Comparison of ENCODE assay signal across 32 cellular contexts in genomic region chr12:63865448-63865847, GRCh38. TPM values are rescaled to one million over a fixed set of nuclear protein-coding genes. Genes with fewer than 3 reads are reported as not detected.
"Had no signal": no experiment of that assay in that cellular context is flagged by ENCODE, and none has a peak within 500 bp of the region (broad histone marks: within the 10 kb centered on the region; RNA-seq: fewer than 3 reads in every experiment).

No MANE protein-coding gene starts in this region.

- H3K9me3 ChIP-seq: adrenal gland, body of pancreas had no signal

- H3K27me3 ChIP-seq: adrenal gland, body of pancreas had no signal

- H3K4me1 Mint-ChIP-seq: activated CD4-positive, alpha-beta T cell treated with anti-CD3 and anti-CD28 coated beads for 36 hours; activated CD4-positive, alpha-beta T cell treated with anti-CD3 and anti-CD28 coated beads, Interleukin-2, amount 10 ng/mL, durations not matched to agents 24 days and 14 days; activated CD8-positive, alpha-beta memory T cell treated with anti-CD3 and anti-CD28 coated beads, Interleukin-2, amount 10 ng/mL, durations not matched to agents 7 days and 5 days; activated naive CD4-positive, alpha-beta T cell treated with anti-CD3 and anti-CD28 coated beads, Interleukin-2, amount 50 U/mL, for 24 hours; activated naive CD8-positive, alpha-beta T cell treated with anti-CD3 and anti-CD28 coated beads for 36 hours; activated naive CD8-positive, alpha-beta T cell treated with anti-CD3 and anti-CD28 coated beads, Interleukin-2, amount 50 U/mL, for 24 hours had no signal

- H3K27ac Mint-ChIP-seq: activated CD4-positive, alpha-beta memory T cell treated with anti-CD3 and anti-CD28 coated beads for 36 hours; activated CD4-positive, alpha-beta T cell treated with anti-CD3 and anti-CD28 coated beads for 36 hours; activated CD4-positive, alpha-beta T cell treated with anti-CD3 and anti-CD28 coated beads, Interleukin-2, amount 10 ng/mL, durations not matched to agents 24 days and 14 days; activated CD8-positive, alpha-beta memory T cell treated with anti-CD3 and anti-CD28 coated beads, Interleukin-2, amount 10 ng/mL, durations not matched to agents 7 days and 5 days; activated CD8-positive, alpha-beta T cell treated with anti-CD3 and anti-CD28 coated beads, Interleukin-2, amount 10 ng/mL, durations not matched to agents 7 days and 5 days; activated naive CD4-positive, alpha-beta T cell treated with anti-CD3 and anti-CD28 coated beads for 36 hours; activated naive CD4-positive, alpha-beta T cell treated with anti-CD3 and anti-CD28 coated beads, Interleukin-2, amount 50 U/mL, for 24 hours; activated naive CD8-positive, alpha-beta T cell treated with anti-CD3 and anti-CD28 coated beads for 36 hours; activated naive CD8-positive, alpha-beta T cell treated with anti-CD3 and anti-CD28 coated beads, Interleukin-2, amount 50 U/mL, for 24 hours; activated T-helper 1 cell treated with anti-CD3 and anti-CD28 coated beads, Interleukin-12 subunit alpha, Interleukin-12 subunit beta, Interleukin-2, Interleukin-4 antibody, amounts not matched to agents 30 ng/mL and 10 ng/mL and 1 ng/mL, durations not matched to agents 14 hours and 24 hours and 36 hours; activated T-helper 2 cell treated with anti-CD3 and anti-CD28 coated beads, Interferon-gamma antibody, Interleukin-2, Interleukin-4, amounts not matched to agents 10 μg/mL and 5 μg/mL and 100 μg/mL, durations not matched to agents 14 hours and 24 hours and 36 hours; effector memory CD8-positive, alpha-beta T cell; T-helper 1 cell treated with Interleukin-12 subunit alpha and Interleukin-12 subunit beta and Interleukin-4 antibody, amounts not matched to agents 30 μg/mL and 1 μg/mL, for 36 hours had no signal

- H3K4me3 Mint-ChIP-seq: activated CD4-positive, alpha-beta memory T cell treated with anti-CD3 and anti-CD28 coated beads for 36 hours; activated CD4-positive, alpha-beta T cell treated with anti-CD3 and anti-CD28 coated beads for 36 hours; activated CD4-positive, alpha-beta T cell treated with anti-CD3 and anti-CD28 coated beads, Interleukin-2, amount 10 ng/mL, durations not matched to agents 24 days and 14 days; activated CD8-positive, alpha-beta memory T cell treated with anti-CD3 and anti-CD28 coated beads, Interleukin-2, amount 10 ng/mL, durations not matched to agents 7 days and 5 days; activated CD8-positive, alpha-beta T cell treated with anti-CD3 and anti-CD28 coated beads, Interleukin-2, amount 10 ng/mL, durations not matched to agents 7 days and 5 days; activated naive CD4-positive, alpha-beta T cell treated with anti-CD3 and anti-CD28 coated beads for 36 hours; activated naive CD4-positive, alpha-beta T cell treated with anti-CD3 and anti-CD28 coated beads, Interleukin-2, amount 50 U/mL, for 24 hours; activated naive CD8-positive, alpha-beta T cell treated with anti-CD3 and anti-CD28 coated beads for 36 hours; activated naive CD8-positive, alpha-beta T cell treated with anti-CD3 and anti-CD28 coated beads, Interleukin-2, amount 50 U/mL, for 24 hours; activated T-helper 1 cell treated with anti-CD3 and anti-CD28 coated beads, Interleukin-12 subunit alpha, Interleukin-12 subunit beta, Interleukin-2, Interleukin-4 antibody, amounts not matched to agents 30 ng/mL and 10 ng/mL and 1 ng/mL, durations not matched to agents 14 hours and 24 hours and 36 hours; effector memory CD8-positive, alpha-beta T cell; T-helper 1 cell treated with Interleukin-12 subunit alpha and Interleukin-12 subunit beta and Interleukin-4 antibody, amounts not matched to agents 30 μg/mL and 1 μg/mL, for 36 hours had no signal

- H3K27me3 Mint-ChIP-seq: activated CD4-positive, alpha-beta T cell treated with anti-CD3 and anti-CD28 coated beads for 36 hours; activated naive CD8-positive, alpha-beta T cell treated with anti-CD3 and anti-CD28 coated beads for 36 hours; activated naive CD8-positive, alpha-beta T cell treated with anti-CD3 and anti-CD28 coated beads, Interleukin-2, amount 50 U/mL, for 24 hours had no signal

- H3K4me3 ChIP-seq: adrenal gland, body of pancreas had no signal

- H3K36me3 Mint-ChIP-seq: activated CD4-positive, alpha-beta memory T cell treated with anti-CD3 and anti-CD28 coated beads for 36 hours; activated CD8-positive, alpha-beta memory T cell treated with anti-CD3 and anti-CD28 coated beads, Interleukin-2, amount 10 ng/mL, durations not matched to agents 7 days and 5 days; activated naive CD4-positive, alpha-beta T cell treated with anti-CD3 and anti-CD28 coated beads, Interleukin-2, amount 50 U/mL, for 24 hours; activated naive CD8-positive, alpha-beta T cell treated with anti-CD3 and anti-CD28 coated beads for 36 hours had no signal

- H3K36me3 ChIP-seq: adrenal gland, WERI-Rb-1 had no signal

- DNase-seq: activated CD4-positive, alpha-beta memory T cell treated with anti-CD3 and anti-CD28 coated beads for 36 hours; activated CD4-positive, alpha-beta T cell treated with anti-CD3 and anti-CD28 coated beads for 36 hours; activated CD4-positive, alpha-beta T cell treated with anti-CD3 and anti-CD28 coated beads, Interleukin-2, amount 10 ng/mL, durations not matched to agents 24 days and 14 days; activated CD4-positive, CD25-positive, alpha-beta regulatory T cell; activated CD4-positive, CD25-positive, alpha-beta regulatory T cell treated with anti-CD3 and anti-CD28 coated beads, Interleukin-2, amount 50 U/mL, for 72 hours; activated CD8-positive, alpha-beta memory T cell treated with anti-CD3 and anti-CD28 coated beads, Interleukin-2, amount 10 ng/mL, durations not matched to agents 7 days and 5 days; activated CD8-positive, alpha-beta memory T cell treated with anti-CD3 and anti-CD28 coated beads, Interleukin-2, amount 50 U/mL, for 4 hours; activated CD8-positive, alpha-beta T cell treated with anti-CD3 and anti-CD28 coated beads, Interleukin-2, amount 10 ng/mL, durations not matched to agents 7 days and 5 days; activated effector memory CD4-positive, alpha-beta T cell treated with anti-CD3 and anti-CD28 coated beads, Interleukin-2, amount 50 U/mL, for 16 hours; activated naive CD4-positive, alpha-beta T cell treated with anti-CD3 and anti-CD28 coated beads for 36 hours; activated naive CD8-positive, alpha-beta T cell treated with anti-CD3 and anti-CD28 coated beads for 36 hours; activated naive CD8-positive, alpha-beta T cell treated with anti-CD3 and anti-CD28 coated beads, Interleukin-2, amount 50 U/mL, for 24 hours; activated T-cell treated with anti-CD3 and anti-CD28 coated beads, Interleukin-2, amount 50 U/mL, for 1 hour; activated T-cell treated with anti-CD3 and anti-CD28 coated beads, Interleukin-2, amount 50 U/mL, for 48 hours; adrenal gland; amygdala; aorta; body of pancreas; caudate nucleus; cortex of kidney; dermis blood vessel endothelial cell; effector CD4-positive, alpha-beta T cell; effector memory CD8-positive, alpha-beta T cell; foreskin fibroblast; head of caudate nucleus; T1000; WERI-Rb-1 had no signal

- H3K9me3 Mint-ChIP-seq: activated CD4-positive, alpha-beta memory T cell treated with anti-CD3 and anti-CD28 coated beads for 36 hours; activated CD4-positive, alpha-beta T cell treated with anti-CD3 and anti-CD28 coated beads, Interleukin-2, amount 10 ng/mL, durations not matched to agents 24 days and 14 days; activated naive CD4-positive, alpha-beta T cell treated with anti-CD3 and anti-CD28 coated beads for 36 hours; activated naive CD4-positive, alpha-beta T cell treated with anti-CD3 and anti-CD28 coated beads, Interleukin-2, amount 50 U/mL, for 24 hours; activated naive CD8-positive, alpha-beta T cell treated with anti-CD3 and anti-CD28 coated beads for 36 hours; activated naive CD8-positive, alpha-beta T cell treated with anti-CD3 and anti-CD28 coated beads, Interleukin-2, amount 50 U/mL, for 24 hours; activated T-helper 1 cell treated with anti-CD3 and anti-CD28 coated beads, Interleukin-12 subunit alpha, Interleukin-12 subunit beta, Interleukin-2, Interleukin-4 antibody, amounts not matched to agents 30 ng/mL and 10 ng/mL and 1 ng/mL, durations not matched to agents 14 hours and 24 hours and 36 hours; activated T-helper 2 cell treated with anti-CD3 and anti-CD28 coated beads, Interferon-gamma antibody, Interleukin-2, Interleukin-4, amounts not matched to agents 10 μg/mL and 5 μg/mL and 100 μg/mL, durations not matched to agents 14 hours and 24 hours and 36 hours; effector memory CD8-positive, alpha-beta T cell; T-helper 1 cell treated with Interleukin-12 subunit alpha and Interleukin-12 subunit beta and Interleukin-4 antibody, amounts not matched to agents 30 μg/mL and 1 μg/mL, for 36 hours had no signal

- ATAC-seq: activated CD4-positive, alpha-beta T cell treated with anti-CD3 and anti-CD28 coated beads for 36 hours; activated CD8-positive, alpha-beta memory T cell treated with anti-CD3 and anti-CD28 coated beads, Interleukin-2, amount 10 ng/mL, durations not matched to agents 7 days and 5 days; activated CD8-positive, alpha-beta T cell treated with anti-CD3 and anti-CD28 coated beads, Interleukin-2, amount 10 ng/mL, durations not matched to agents 7 days and 5 days; activated naive CD8-positive, alpha-beta T cell treated with anti-CD3 and anti-CD28 coated beads, Interleukin-2, amount 50 U/mL, for 24 hours; body of pancreas; effector memory CD8-positive, alpha-beta T cell had no signal

- H3K27ac ChIP-seq: adrenal gland, epithelial cell of prostate, WERI-Rb-1 had no signal

RNA-seq across cellular contexts. Expression of gene SRGAP1, which starts 20.9 kb away (rescaled TPM):
- total RNA-seq: activated CD8-positive, alpha-beta T cell treated with anti-CD3 and anti-CD28 coated beads, Interleukin-2, amount 10 ng/mL, durations not matched to agents 7 days and 5 days had no signal
